16 cellular contexts compared by ENCODE assay signal in the genomic region with DNA sequence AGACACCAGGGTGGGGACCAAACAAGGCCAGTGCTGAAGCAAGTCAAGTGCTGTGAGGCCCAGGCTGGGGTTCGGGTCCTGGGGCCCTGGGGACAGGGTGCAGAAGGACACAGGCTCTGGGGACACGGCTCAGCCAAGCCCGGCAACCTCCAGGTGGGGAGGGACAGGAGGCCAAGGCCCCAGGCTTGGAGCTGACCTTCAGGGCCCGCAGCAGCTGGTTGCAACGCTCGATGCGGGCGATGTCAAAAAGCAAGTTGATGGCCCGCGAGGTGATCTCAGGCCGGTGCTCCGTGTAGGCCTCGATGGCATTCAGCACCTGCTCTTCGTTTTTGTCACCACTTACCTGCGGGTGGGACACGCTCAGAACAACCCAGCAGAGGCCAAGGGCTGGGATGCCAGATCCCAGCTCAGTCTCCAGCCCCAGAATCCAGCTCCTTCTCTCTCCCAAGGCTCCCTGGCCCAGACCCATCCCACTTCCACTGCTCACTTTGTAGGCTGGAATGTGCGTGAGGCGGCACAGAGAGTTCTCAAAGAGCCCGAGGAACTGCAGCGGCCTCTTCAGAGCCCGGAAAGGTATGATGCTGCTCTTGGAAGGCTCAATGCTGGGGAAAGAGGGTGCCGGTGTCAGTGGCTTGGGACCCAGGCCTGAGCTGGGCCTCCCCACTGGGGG. TPM values are rescaled to one million over a fixed set of nuclear protein-coding genes. Genes with fewer than 3 reads are reported as not detected.
A peak's percentile ranks its signal among the peaks of the same experiment; 100 is the strongest.
DNase-seq lines count a peak whose midpoint lies in the region; ATAC-seq and TF ChIP-seq lines count a peak whose summit lies in the region.
"Had no signal": no experiment of that assay in that cellular context is flagged by ENCODE, and none has a peak within 500 bp of the region (broad histone marks: within the 10 kb centered on the region; RNA-seq: fewer than 3 reads in every experiment).

No MANE protein-coding gene starts in this region.

- H2AFZ ChIP-seq in osteoblast (ENCODE audit: low read length) (no peak overlapping the region), PC-3 (ENCODE audit: low read length) (no peak overlapping the region)

- TF ChIP-seq CTCF in heart left ventricle (IDR thresholded peaks at IDR 0.05) (no peak), osteoblast (IDR thresholded peaks at IDR 0.05; ENCODE audit: extremely low read depth, low read depth, low read length) (no peak), upper lobe of right lung (IDR thresholded peaks at IDR 0.05) (no peak), PC-3 (conservative IDR thresholded peaks at IDR 0.05; ENCODE audit: low read depth, low read length) (no peak)

- H3K79me2 ChIP-seq in osteoblast (ENCODE audit: insufficient read depth, low read length) = peaks cover 3% of the 10 kb centered on the region
- H3K79me2 ChIP-seq in PC-3 (ENCODE audit: low read length) = no peaks in the 10 kb centered on the region

- intact Hi-C loops in Right ventricle myocardium inferior (cut with DNase I) = no loop called here
- intact Hi-C loops in heart left ventricle (cut with DNase I) = no loop called here
- intact Hi-C loops in upper lobe of right lung (cut with DNase I) = no loop called here
- intact Hi-C loops in PC-3 (cut with micrococcal nuclease) = no loop called here

- H3K27ac ChIP-seq in heart left ventricle (no peak overlapping the region), osteoblast (ENCODE audit: low read depth, low read length) (no peak overlapping the region), upper lobe of right lung (no peak overlapping the region), PC-3 (ENCODE audit: low read length) (no peak overlapping the region)
- H3K27ac ChIP-seq: 22Rv1, BLaER1, C4-2B had no signal

- DNase-seq in Right ventricle myocardium inferior (ENCODE audit: missing footprints) = peak; percentile 55
- no peak for DNase-seq in heart left ventricle
- DNase-seq in osteoblast (ENCODE audit: insufficient read length, low spot score, missing footprints) = peak; percentile 61
- DNase-seq in upper lobe of right lung = no peak
- no peak for DNase-seq in activated CD8-positive, alpha-beta memory T cell treated with anti-CD3 and anti-CD28 coated beads, Interleukin-2, amount 50 U/mL, for 4 hours
- no peak for DNase-seq in PC-3
- DNase-seq: Caco-2; CD4-positive, CD25-positive, alpha-beta regulatory T cell; CD8-positive, alpha-beta T cell; DMS153; DND-41; GOT3 had no signal

- H3K4me2 ChIP-seq in osteoblast (ENCODE audit: insufficient read depth, low read length) = no peak overlapping the region
- no peak overlapping the region for H3K4me2 ChIP-seq in PC-3 (ENCODE audit: low read length)
- H3K4me2 ChIP-seq: BLaER1 had no signal

- BruUV-seq in PC-3 (replicated peaks; lab: Mats Ljungman, UMichigan) = no TSS peak

- no peak for TF ChIP-seq POLR2A in heart left ventricle (IDR thresholded peaks at IDR 0.05)

- 85 to 96% (median 92%) methylated on average over 19 to 22 of the region's 22 CpGs for WGBS in heart left ventricle, 4 donors

- H4K20me1 ChIP-seq in osteoblast (ENCODE audit: insufficient read depth, low read length) (peaks cover 11% of the 10 kb centered on the region), PC-3 (ENCODE audit: low read length) (no peaks in the 10 kb centered on the region)
- H4K20me1 ChIP-seq: BLaER1 had no signal

- ATAC-seq in Right ventricle myocardium inferior (no peak), heart left ventricle (no peak), upper lobe of right lung (peak; percentile 19), PC-3 (no peak)
- ATAC-seq: CD8-positive, alpha-beta T cell had no signal

- no peaks in the 10 kb centered on the region for H3K9me3 ChIP-seq in heart left ventricle
- no peaks in the 10 kb centered on the region for H3K9me3 ChIP-seq in osteoblast (ENCODE audit: low read depth, low read length)
- H3K9me3 ChIP-seq in upper lobe of right lung = no peaks in the 10 kb centered on the region
- no peaks in the 10 kb centered on the region for H3K9me3 ChIP-seq in PC-3 (ENCODE audit: low read length)
- H3K9me3 ChIP-seq: BLaER1, Caco-2, HAP-1 had no signal

- no peak overlapping the region for H3K4me3 ChIP-seq in heart left ventricle
- no peak overlapping the region for H3K4me3 ChIP-seq in osteoblast (ENCODE audit: insufficient read depth, low read length)
- no peak overlapping the region for H3K4me3 ChIP-seq in upper lobe of right lung
- no peak overlapping the region for H3K4me3 ChIP-seq in PC-3 (ENCODE audit: low read length)
- H3K4me3 ChIP-seq: BLaER1, HAP-1 had no signal

- no peak overlapping the region for H3K9ac ChIP-seq in PC-3 (ENCODE audit: low read length)
- H3K9ac ChIP-seq: BLaER1 had no signal

- CTCF ChIA-PET in PC-3 (lab: Charles Lee) = no interaction called here

- H3K27me3 ChIP-seq in heart left ventricle (no peaks in the 10 kb centered on the region), osteoblast (ENCODE audit: insufficient read depth, low read length) (no peaks in the 10 kb centered on the region), upper lobe of right lung (no peaks in the 10 kb centered on the region), PC-3 (ENCODE audit: low read length) (no peaks in the 10 kb centered on the region)
- H3K27me3 ChIP-seq: BLaER1 had no signal

- no peaks in the 10 kb centered on the region for H3K4me1 ChIP-seq in heart left ventricle
- no peaks in the 10 kb centered on the region for H3K4me1 ChIP-seq in osteoblast (ENCODE audit: insufficient read depth, low read length)
- no peaks in the 10 kb centered on the region for H3K4me1 ChIP-seq in upper lobe of right lung
- no peaks in the 10 kb centered on the region for H3K4me1 ChIP-seq in PC-3 (ENCODE audit: insufficient read depth, low read length)
- H3K4me1 ChIP-seq: BLaER1, Caco-2, HAP-1 had no signal

- H3F3A ChIP-seq in PC-3 (ENCODE audit: low read length, unreplicated experiment) = no peaks in the 10 kb centered on the region

- no peaks in the 10 kb centered on the region for H3K9me2 ChIP-seq in PC-3 (replicated peaks; ENCODE audit: low read length)

- H3K36me3 ChIP-seq in heart left ventricle (peaks cover 0 to 85% (median 74%) of the 10 kb centered on the region in 9 donors), osteoblast (ENCODE audit: insufficient read depth, low read length) (peaks cover 29% of the 10 kb centered on the region), upper lobe of right lung (peaks cover 50% of the 10 kb centered on the region), PC-3 (ENCODE audit: low read depth, low read length) (no peaks in the 10 kb centered on the region)

- POLR2A ChIA-PET in PC-3 (lab: Charles Lee; ENCODE audit: unreplicated experiment) = no interaction called here

RNA-seq across cellular contexts. Expression of a gene that starts 20.7 kb away (rescaled TPM):
- 51.5 TPM for total RNA-seq in Right ventricle myocardium inferior
- 100 to 1,000 TPM in 1 of 9 donors, 10 to 100 TPM in 8; 53.4 to 163 (median 62.3) TPM for total RNA-seq in heart left ventricle
- 10 to 100 TPM; 32.4 to 40.7 TPM for polyA plus RNA-seq in heart left ventricle
- total RNA-seq in osteoblast = 26.4 and 27.1 TPM in 2 replicates
- 32.0 TPM for total RNA-seq in upper lobe of right lung
- 14.8 and 20.6 TPM in 2 replicates for total RNA-seq in PC-3 (2014; rRNA removed)

RNA-seq across cellular contexts. Expression of a gene that starts 27.1 kb away (rescaled TPM):
- total RNA-seq in Right ventricle myocardium inferior (6.4 TPM), heart left ventricle (10 to 100 TPM in 5 of 9 donors, 1 to 10 TPM in 4; 5.1 to 26.0 (median 10.5) TPM), osteoblast (32.7 and 35.1 TPM in 2 replicates), upper lobe of right lung (28.2 TPM), PC-3 (2014; rRNA removed) (82.4 and 86.1 TPM in 2 replicates)
- polyA plus RNA-seq in heart left ventricle = 10 to 100 TPM; 10.9 to 29.8 TPM

RNA-seq across cellular contexts. Expression of a gene that starts 36.0 kb away (rescaled TPM):
- 16.6 TPM for total RNA-seq in Right ventricle myocardium inferior
- total RNA-seq in heart left ventricle = 10 to 100 TPM; 12.1 to 27.3 (median 18.4) TPM
- 10 to 100 TPM in 1 of 2 donors, 1 to 10 TPM in 1; 9.6 to 20.9 TPM for polyA plus RNA-seq in heart left ventricle
- 17.0 and 18.6 TPM in 2 replicates for total RNA-seq in osteoblast
- 27.1 TPM for total RNA-seq in upper lobe of right lung
- total RNA-seq in PC-3 (2014; rRNA removed) = 15.0 and 18.8 TPM in 2 replicates

RNA-seq across cellular contexts. Expression of a gene that starts 48.8 kb away (rescaled TPM):
- 8.5 TPM for total RNA-seq in Right ventricle myocardium inferior
- total RNA-seq in heart left ventricle = 10 to 100 TPM in 1 of 9 donors, 1 to 10 TPM in 8; 3.7 to 16.1 (median 5.9) TPM
- 10 to 100 TPM in 1 of 2 donors, 1 to 10 TPM in 1; 7.3 to 10.5 TPM for polyA plus RNA-seq in heart left ventricle
- total RNA-seq in osteoblast = 3.5 and 4.3 TPM in 2 replicates
- 13.4 TPM for total RNA-seq in upper lobe of right lung
- total RNA-seq in PC-3 (2014; rRNA removed) = 7.8 and 9.4 TPM in 2 replicates

Comparison
In these comparisons a context has a peak if more than half of its experiments do, and no peak if none do; other contexts are left out.
1. DNase-seq: peak in Right ventricle myocardium inferior (single experiment) and osteoblast (single experiment); none in heart left ventricle (0 of 5), upper lobe of right lung (single experiment), activated CD8-positive, alpha-beta memory T cell treated with anti-CD3 and anti-CD28 coated beads, Interleukin-2, amount 50 U/mL, for 4 hours (single experiment) and PC-3 (single experiment).